41 cellular contexts compared by ENCODE assay signal in the genomic region with DNA sequence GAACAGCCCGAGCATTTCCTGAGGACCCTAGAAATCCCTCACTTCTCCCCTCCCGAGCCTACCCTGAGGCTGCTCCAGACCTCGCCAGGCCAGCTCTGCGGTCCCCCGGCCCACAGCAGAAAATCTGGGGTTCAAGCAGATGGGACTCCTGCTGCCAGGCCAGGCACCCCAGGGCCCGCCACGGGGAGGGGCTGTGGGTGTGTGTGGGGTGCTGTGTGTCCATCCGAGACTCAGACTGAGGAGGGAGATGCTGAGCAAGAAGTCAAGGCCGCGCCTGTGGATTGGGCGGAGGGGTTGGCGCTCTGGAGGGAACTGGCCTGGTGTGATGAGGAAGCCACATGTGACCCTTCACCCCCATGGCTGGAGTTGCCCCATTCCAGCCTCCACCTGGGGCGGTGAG.
"Had no signal": no experiment of that assay in that cellular context is flagged by ENCODE, and none has a peak within 500 bp of the region (broad histone marks: within the 10 kb centered on the region; RNA-seq: fewer than 3 reads in every experiment).

No MANE protein-coding gene starts in this region.

- H3K27me3 ChIP-seq: adrenal gland, ascending aorta, body of pancreas, brain microvascular endothelial cell, breast epithelium, cardiac muscle cell had no signal

- FAIRE-seq: astrocyte, bronchial epithelial cell had no signal

- H3K9me3 ChIP-seq: adrenal gland, ascending aorta, body of pancreas, breast epithelium had no signal

- ATAC-seq: activated naive CD4-positive, alpha-beta T cell treated with anti-CD3 and anti-CD28 coated beads, Interleukin-2, amount 50 U/mL, for 72 hours; activated naive CD8-positive, alpha-beta T cell treated with anti-CD3 and anti-CD28 coated beads, Interleukin-2, amount 50 U/mL, for 24 hours; activated T-cell treated with anti-CD3 and anti-CD28 coated beads, Interleukin-2, amount 50 U/mL, for 4 hours; activated T-cell treated with anti-CD3 and anti-CD28 coated beads, Interleukin-2, amount 50 U/mL, for 72 hours; activated T-helper 17 cell treated with anti-CD3 and anti-CD28 coated beads, Interleukin-2, amount 50 U/mL, for 72 hours; body of pancreas had no signal

- H3K4me3 ChIP-seq: adrenal gland, ascending aorta, body of pancreas, breast epithelium, cardiac muscle cell had no signal

- H3K4me3 Mint-ChIP-seq: activated naive CD4-positive, alpha-beta T cell treated with anti-CD3 and anti-CD28 coated beads for 36 hours; activated naive CD4-positive, alpha-beta T cell treated with anti-CD3 and anti-CD28 coated beads, Interleukin-2, amount 10 ng/mL, durations not matched to agents 7 days and 5 days; activated naive CD4-positive, alpha-beta T cell treated with anti-CD3 and anti-CD28 coated beads, Interleukin-2, amount 50 U/mL, for 24 hours; activated naive CD8-positive, alpha-beta T cell; activated naive CD8-positive, alpha-beta T cell treated with anti-CD3 and anti-CD28 coated beads for 36 hours; activated naive CD8-positive, alpha-beta T cell treated with anti-CD3 and anti-CD28 coated beads, Interleukin-2, amount 10 ng/mL, durations not matched to agents 7 days and 5 days; activated naive CD8-positive, alpha-beta T cell treated with anti-CD3 and anti-CD28 coated beads, Interleukin-2, amount 50 U/mL, for 24 hours; activated T-cell treated with anti-CD3 and anti-CD28 coated beads, Interleukin-2, amount 50 U/mL, for 24 hours; activated T-cell treated with anti-CD3 and anti-CD28 coated beads, Interleukin-2, amount 50 U/mL, for 4 hours; activated T-cell treated with anti-CD3 and anti-CD28 coated beads, Interleukin-2, amount 50 U/mL, for 72 hours; activated T-helper 1 cell treated with anti-CD3 and anti-CD28 coated beads, Interleukin-12 subunit alpha, Interleukin-12 subunit beta, Interleukin-2, Interleukin-4 antibody, amounts not matched to agents 30 ng/mL and 10 ng/mL and 1 ng/mL, durations not matched to agents 14 hours and 24 hours and 36 hours; activated T-helper 17 cell treated with anti-CD3 and anti-CD28 coated beads, Interleukin-2, amount 50 U/mL, for 72 hours; brain; central memory CD8-positive, alpha-beta T cell had no signal

- H3K4me1 ChIP-seq: adrenal gland, body of pancreas, breast epithelium had no signal

- H3K27me3 Mint-ChIP-seq: activated naive CD4-positive, alpha-beta T cell treated with anti-CD3 and anti-CD28 coated beads, Interleukin-2, amount 50 U/mL, for 24 hours; activated naive CD8-positive, alpha-beta T cell; activated naive CD8-positive, alpha-beta T cell treated with anti-CD3 and anti-CD28 coated beads for 36 hours; activated naive CD8-positive, alpha-beta T cell treated with anti-CD3 and anti-CD28 coated beads, Interleukin-2, amount 10 ng/mL, durations not matched to agents 7 days and 5 days; activated naive CD8-positive, alpha-beta T cell treated with anti-CD3 and anti-CD28 coated beads, Interleukin-2, amount 50 U/mL, for 24 hours; activated T-cell treated with anti-CD3 and anti-CD28 coated beads, Interleukin-2, amount 50 U/mL, for 24 hours; activated T-helper 17 cell treated with anti-CD3 and anti-CD28 coated beads, Interleukin-2, amount 50 U/mL, for 72 hours; brain; central memory CD8-positive, alpha-beta T cell had no signal

- H3K36me3 Mint-ChIP-seq: activated naive CD4-positive, alpha-beta T cell treated with anti-CD3 and anti-CD28 coated beads, Interleukin-2, amount 10 ng/mL, durations not matched to agents 7 days and 5 days; activated naive CD4-positive, alpha-beta T cell treated with anti-CD3 and anti-CD28 coated beads, Interleukin-2, amount 50 U/mL, for 72 hours; activated naive CD8-positive, alpha-beta T cell; activated naive CD8-positive, alpha-beta T cell treated with anti-CD3 and anti-CD28 coated beads for 36 hours; activated naive CD8-positive, alpha-beta T cell treated with anti-CD3 and anti-CD28 coated beads, Interleukin-2, amount 10 ng/mL, durations not matched to agents 7 days and 5 days; brain had no signal

- H3K27ac Mint-ChIP-seq: activated naive CD4-positive, alpha-beta T cell treated with anti-CD3 and anti-CD28 coated beads for 36 hours; activated naive CD4-positive, alpha-beta T cell treated with anti-CD3 and anti-CD28 coated beads, Interleukin-2, amount 10 ng/mL, durations not matched to agents 7 days and 5 days; activated naive CD4-positive, alpha-beta T cell treated with anti-CD3 and anti-CD28 coated beads, Interleukin-2, amount 50 U/mL, for 24 hours; activated naive CD4-positive, alpha-beta T cell treated with anti-CD3 and anti-CD28 coated beads, Interleukin-2, amount 50 U/mL, for 72 hours; activated naive CD8-positive, alpha-beta T cell; activated naive CD8-positive, alpha-beta T cell treated with anti-CD3 and anti-CD28 coated beads for 36 hours; activated naive CD8-positive, alpha-beta T cell treated with anti-CD3 and anti-CD28 coated beads, Interleukin-2, amount 10 ng/mL, durations not matched to agents 7 days and 5 days; activated naive CD8-positive, alpha-beta T cell treated with anti-CD3 and anti-CD28 coated beads, Interleukin-2, amount 50 U/mL, for 24 hours; activated T-cell treated with anti-CD3 and anti-CD28 coated beads, Interleukin-2, amount 50 U/mL, for 24 hours; activated T-cell treated with anti-CD3 and anti-CD28 coated beads, Interleukin-2, amount 50 U/mL, for 72 hours; activated T-helper 1 cell treated with anti-CD3 and anti-CD28 coated beads, Interleukin-12 subunit alpha, Interleukin-12 subunit beta, Interleukin-2, Interleukin-4 antibody, amounts not matched to agents 30 ng/mL and 10 ng/mL and 1 ng/mL, durations not matched to agents 14 hours and 24 hours and 36 hours; activated T-helper 17 cell treated with anti-CD3 and anti-CD28 coated beads, Interleukin-2, amount 50 U/mL, for 72 hours; activated T-helper 2 cell treated with anti-CD3 and anti-CD28 coated beads, Interferon-gamma antibody, Interleukin-2, Interleukin-4, amounts not matched to agents 10 μg/mL and 5 μg/mL and 100 μg/mL, durations not matched to agents 14 hours and 24 hours and 36 hours; brain had no signal

- DNase-seq: activated effector memory CD4-positive, alpha-beta T cell treated with anti-CD3 and anti-CD28 coated beads, Interleukin-2, amount 50 U/mL, for 16 hours; activated effector memory CD4-positive, alpha-beta T cell treated with Interleukin-2 at 50 U/mL for 16 hours; activated gamma-delta T cell; activated gamma-delta T cell treated with Interleukin-2 at 50 U/mL for 16 hours; activated naive CD4-positive, alpha-beta T cell; activated naive CD4-positive, alpha-beta T cell treated with anti-CD3 and anti-CD28 coated beads for 36 hours; activated naive CD4-positive, alpha-beta T cell treated with anti-CD3 and anti-CD28 coated beads, Interleukin-2, amount 10 ng/mL, durations not matched to agents 7 days and 5 days; activated naive CD4-positive, alpha-beta T cell treated with anti-CD3 and anti-CD28 coated beads, Interleukin-2, amount 50 U/mL, for 16 hours; activated naive CD4-positive, alpha-beta T cell treated with Interleukin-2 at 50 U/mL for 16 hours; activated naive CD8-positive, alpha-beta T cell treated with anti-CD3 and anti-CD28 coated beads for 36 hours; activated naive CD8-positive, alpha-beta T cell treated with anti-CD3 and anti-CD28 coated beads, Interleukin-2, amount 10 ng/mL, durations not matched to agents 7 days and 5 days; activated naive CD8-positive, alpha-beta T cell treated with anti-CD3 and anti-CD28 coated beads, Interleukin-2, amount 50 U/mL, for 24 hours; activated T-cell treated with anti-CD3 and anti-CD28 coated beads for 4 hours; activated T-cell treated with anti-CD3 and anti-CD28 coated beads, Interleukin-2, amount 50 U/mL, for 1 hour; activated T-cell treated with anti-CD3 and anti-CD28 coated beads, Interleukin-2, amount 50 U/mL, for 24 hours; activated T-cell treated with anti-CD3 and anti-CD28 coated beads, Interleukin-2, amount 50 U/mL, for 4 hours; activated T-cell treated with anti-CD3 and anti-CD28 coated beads, Interleukin-2, amount 50 U/mL, for 48 hours; activated T-cell treated with anti-CD3 and anti-CD28 coated beads, Interleukin-2, amount 50 U/mL, for 72 hours; adrenal gland; amniotic stem cell; amygdala; anterior cingulate cortex; aorta; body of pancreas; brain microvascular endothelial cell; caudate nucleus; central memory CD4-positive, alpha-beta T cell; cerebellar nuclear complex had no signal

- H3K9me3 Mint-ChIP-seq: activated naive CD4-positive, alpha-beta T cell treated with anti-CD3 and anti-CD28 coated beads for 36 hours; activated naive CD4-positive, alpha-beta T cell treated with anti-CD3 and anti-CD28 coated beads, Interleukin-2, amount 50 U/mL, for 24 hours; activated naive CD8-positive, alpha-beta T cell treated with anti-CD3 and anti-CD28 coated beads for 36 hours; activated T-cell treated with anti-CD3 and anti-CD28 coated beads, Interleukin-2, amount 50 U/mL, for 24 hours; activated T-cell treated with anti-CD3 and anti-CD28 coated beads, Interleukin-2, amount 50 U/mL, for 4 hours; activated T-helper 1 cell treated with anti-CD3 and anti-CD28 coated beads, Interleukin-12 subunit alpha, Interleukin-12 subunit beta, Interleukin-2, Interleukin-4 antibody, amounts not matched to agents 30 ng/mL and 10 ng/mL and 1 ng/mL, durations not matched to agents 14 hours and 24 hours and 36 hours; activated T-helper 17 cell treated with anti-CD3 and anti-CD28 coated beads, Interleukin-2, amount 50 U/mL, for 72 hours; central memory CD8-positive, alpha-beta T cell had no signal

- H3K36me3 ChIP-seq: adrenal gland, ascending aorta, brain microvascular endothelial cell, breast epithelium, cardiac muscle cell had no signal

- H3K4me1 Mint-ChIP-seq: activated naive CD4-positive, alpha-beta T cell treated with anti-CD3 and anti-CD28 coated beads, Interleukin-2, amount 10 ng/mL, durations not matched to agents 7 days and 5 days; activated naive CD4-positive, alpha-beta T cell treated with anti-CD3 and anti-CD28 coated beads, Interleukin-2, amount 50 U/mL, for 24 hours; activated naive CD8-positive, alpha-beta T cell treated with anti-CD3 and anti-CD28 coated beads for 36 hours; activated T-helper 17 cell treated with anti-CD3 and anti-CD28 coated beads, Interleukin-2, amount 50 U/mL, for 72 hours; brain; central memory CD8-positive, alpha-beta T cell had no signal

- H3K27ac ChIP-seq: adrenal gland, ascending aorta, body of pancreas, brain microvascular endothelial cell, breast epithelium, cardiac muscle cell had no signal
